ENCODE assay signal across 8 cellular contexts in the genomic region with DNA sequence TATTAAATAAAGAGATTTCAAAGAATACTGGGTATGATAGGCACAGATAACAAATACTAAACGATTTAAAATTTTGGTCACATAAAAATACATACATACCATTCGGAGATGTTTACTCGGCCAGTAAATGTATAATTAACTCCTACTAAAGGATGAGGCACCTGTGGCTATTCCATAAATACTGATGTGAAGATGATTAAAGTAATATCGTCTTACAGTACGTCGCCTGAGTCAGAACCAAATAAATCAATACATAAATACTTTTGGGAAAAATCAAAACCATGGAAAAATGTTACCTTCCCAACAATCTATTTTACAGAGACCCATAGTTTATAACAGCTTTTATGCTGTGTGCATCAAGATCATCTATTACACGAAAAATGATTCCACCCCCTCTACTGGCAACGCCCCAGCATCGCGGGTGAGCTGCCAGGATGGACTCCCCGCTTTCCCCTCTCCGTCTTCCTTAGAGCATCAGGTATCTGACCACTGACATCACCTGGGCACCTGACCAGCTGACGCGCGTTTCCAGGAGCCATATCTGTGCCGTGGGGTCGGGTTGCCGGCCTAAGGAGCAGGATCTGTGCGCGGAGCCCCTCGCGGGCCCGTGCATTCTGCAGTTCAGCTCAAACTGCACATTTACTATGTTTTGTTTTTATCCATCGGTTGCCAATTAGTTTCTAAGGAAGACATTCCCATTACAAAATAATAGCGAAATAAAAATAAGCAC. TPM values are rescaled to one million over a fixed set of nuclear protein-coding genes. Genes with fewer than 3 reads are reported as not detected.
A peak's percentile ranks its signal among the peaks of the same experiment; 100 is the strongest.
DNase-seq lines count a peak whose midpoint lies in the region; ATAC-seq, FAIRE-seq and TF ChIP-seq lines count a peak whose summit lies in the region.

No MANE protein-coding gene starts in this region.

- peak overlapping the region; percentile 76 for H3K4me3 ChIP-seq in OCI-LY1 (ENCODE audit: low read depth, low read length, poor library complexity, severe bottlenecking)
- peak overlapping the region; percentile 86 for H3K4me3 ChIP-seq in epithelial cell of proximal tubule (ENCODE audit: low read depth, low read length)
- H3K4me3 ChIP-seq in muscle layer of colon (ENCODE audit: low read depth in 1 of 2, low read length in 2 of 2) = peak overlapping the region; percentile 77 to 92

- H3K4me1 Mint-ChIP-seq in stimulated activated effector memory CD8-positive, alpha-beta T cell treated with anti-CD3 and anti-CD28 coated beads, Interleukin-12 subunit alpha, Interleukin-12 subunit beta, amount 100 ng/mL, for 72 hours = no peaks in the 10 kb centered on the region

- H3K9me3 ChIP-seq in OCI-LY1 (ENCODE audit: low read length) (no peaks in the 10 kb centered on the region), muscle layer of colon (ENCODE audit: low read length) (no peaks in the 10 kb centered on the region)

- peak overlapping the region; percentile 4 for H3K27ac ChIP-seq in OCI-LY1 (ENCODE audit: low read depth, low read length, poor library complexity, severe bottlenecking)
- peak overlapping the region; percentile 69 for H3K27ac ChIP-seq in muscle layer of colon (ENCODE audit: low read depth, low read length)

- no peaks in the 10 kb centered on the region for H3K36me3 ChIP-seq in OCI-LY1 (ENCODE audit: insufficient read depth, low read length)
- no peaks in the 10 kb centered on the region for H3K36me3 ChIP-seq in muscle layer of colon (ENCODE audit: insufficient read depth, low read length)

- H3F3A ChIP-seq in OCI-LY1 (ENCODE audit: insufficient read depth, low read length) = 0 out of 2 replicates have a peak, but pooled peaks cover 8% of the 10 kb centered on the region

- H3K9ac ChIP-seq in OCI-LY1 (ENCODE audit: low read length) = peak overlapping the region; percentile 74
- H3K9ac ChIP-seq in muscle layer of colon (ENCODE audit: low read length) = peak overlapping the region; percentile 68

- peak overlapping the region; percentile 82 for H3K4me3 Mint-ChIP-seq in stimulated activated effector memory CD8-positive, alpha-beta T cell treated with anti-CD3 and anti-CD28 coated beads, Interleukin-12 subunit alpha, Interleukin-12 subunit beta, amount 100 ng/mL, for 72 hours

- peak overlapping the region; percentile 82 for H3K4me2 ChIP-seq in OCI-LY1 (ENCODE audit: low read length)

- H3K27me3 ChIP-seq in OCI-LY1 (ENCODE audit: insufficient read depth, low read length) (no peaks in the 10 kb centered on the region), muscle layer of colon (ENCODE audit: control insufficient read depth in 1 of 2, insufficient read depth in 2 of 2, low read length in 2 of 2) (no peaks in the 10 kb centered on the region)

- no peaks in the 10 kb centered on the region for H3K9me2 ChIP-seq in OCI-LY1 (ENCODE audit: low read depth, low read length)

- no peaks in the 10 kb centered on the region for H3K9me3 Mint-ChIP-seq in stimulated activated effector memory CD8-positive, alpha-beta T cell treated with anti-CD3 and anti-CD28 coated beads, Interleukin-12 subunit alpha, Interleukin-12 subunit beta, amount 100 ng/mL, for 72 hours

- H3K36me3 Mint-ChIP-seq in stimulated activated effector memory CD8-positive, alpha-beta T cell treated with anti-CD3 and anti-CD28 coated beads, Interleukin-12 subunit alpha, Interleukin-12 subunit beta, amount 100 ng/mL, for 72 hours = no peaks in the 10 kb centered on the region

- DNase-seq in D721Med (ENCODE audit: insufficient read length, low spot score) (no peak), HuH-7.5 (ENCODE audit: low spot score) (peak; percentile 66), activated T-cell treated with anti-CD3 and anti-CD28 coated beads for 4 hours (peak; percentile 43), epithelial cell of proximal tubule (ENCODE audit: low read depth) (no peak)
- peak; percentile 24 to 80 for DNase-seq in stimulated activated effector memory CD8-positive, alpha-beta T cell treated with anti-CD3 and anti-CD28 coated beads, Interleukin-12 subunit alpha, Interleukin-12 subunit beta, amount 100 ng/mL, for 72 hours (ENCODE audit: low spot score in 2 of 2)

- no peaks in the 10 kb centered on the region for H4K20me1 ChIP-seq in OCI-LY1 (ENCODE audit: insufficient read depth, low read length)

- H3K4me1 ChIP-seq in OCI-LY1 (ENCODE audit: insufficient read depth, low read length, severe bottlenecking) (peaks cover 11% of the 10 kb centered on the region), muscle layer of colon (ENCODE audit: insufficient read depth, low read length) (peaks cover 6% of the 10 kb centered on the region)

- H3K27ac Mint-ChIP-seq in stimulated activated effector memory CD8-positive, alpha-beta T cell treated with anti-CD3 and anti-CD28 coated beads, Interleukin-12 subunit alpha, Interleukin-12 subunit beta, amount 100 ng/mL, for 72 hours = peak overlapping the region; percentile 85

- peak; percentile 69 for ATAC-seq in GM21447 (IDR thresholded peaks at IDR 0.05; ENCODE audit: unreplicated experiment)
- ATAC-seq in stimulated activated effector memory CD8-positive, alpha-beta T cell treated with anti-CD3 and anti-CD28 coated beads, Interleukin-12 subunit alpha, Interleukin-12 subunit beta, amount 100 ng/mL, for 72 hours = peak; percentile 76

- TF ChIP-seq CTCF in D721Med (IDR thresholded peaks at IDR 0.05; ENCODE audit: insufficient read depth, missing control alignments) (peak; percentile 44), OCI-LY1 (IDR thresholded peaks at IDR 0.05; ENCODE audit: low read length) (peak; percentile 79), epithelial cell of proximal tubule (conservative IDR thresholded peaks at IDR 0.05; ENCODE audit: low read depth, low read length) (peak; percentile 61)

- no peaks in the 10 kb centered on the region for H3K79me2 ChIP-seq in OCI-LY1 (ENCODE audit: insufficient read depth, low read length)

- FAIRE-seq in D721Med (lab: Jason Lieb, UNC) = no peak

- peak overlapping the region; percentile 97; the same call in 1 of the 2 replicates for H2AFZ ChIP-seq in OCI-LY1 (ENCODE audit: low read length)

RNA-seq across cellular contexts. Expression of a gene that starts 1.0 kb away (rescaled TPM):
- total RNA-seq in epithelial cell of proximal tubule = 1.7 and 3.3 TPM in 2 replicates

RNA-seq across cellular contexts. Expression of a gene that starts 40.9 kb away (rescaled TPM):
- 17.8 and 52.9 TPM in 2 replicates for total RNA-seq in epithelial cell of proximal tubule

RNA-seq across cellular contexts. Expression of a gene that starts 41.5 kb away (rescaled TPM):
- total RNA-seq in epithelial cell of proximal tubule = 1.5 and 5.5 TPM in 2 replicates

Comparison
In these comparisons a context has a peak if more than half of its experiments do, and no peak if none do; other contexts are left out.
1. DNase-seq: peak in HuH-7.5 (single experiment), activated T-cell treated with anti-CD3 and anti-CD28 coated beads for 4 hours (single experiment) and stimulated activated effector memory CD8-positive, alpha-beta T cell treated with anti-CD3 and anti-CD28 coated beads, Interleukin-12 subunit alpha, Interleukin-12 subunit beta, amount 100 ng/mL, for 72 hours (2 of 2); none in D721Med (single experiment) and epithelial cell of proximal tubule (single experiment).
2. Peak in every context shown above with its lines, with median percentiles within 50 percentile points of each other: CTCF ChIP-seq and H3K4me3 ChIP-seq.